14 cellular contexts compared by ENCODE assay signal in genomic region chr7:131042269-131043160, GRCh38.
DNase-seq lines count a peak whose midpoint lies in the region; ATAC-seq, FAIRE-seq and TF ChIP-seq lines count a peak whose summit lies in the region.
"Had no signal": no experiment of that assay in that cellular context is flagged by ENCODE, and none has a peak within 500 bp of the region (broad histone marks: within the 10 kb centered on the region; RNA-seq: fewer than 3 reads in every experiment).

No MANE protein-coding gene starts in this region.

- H3K27me3 ChIP-seq in HCT116 (ENCODE audit: insufficient read depth, low read length) (no peaks in the 10 kb centered on the region), HepG2 (ENCODE audit: control insufficient read depth in 1 of 2, insufficient read depth in 2 of 2, low read length in 2 of 2) (no peaks in the 10 kb centered on the region)
- H3K27me3 ChIP-seq: gastrocnemius medialis, SJCRH30, vagina had no signal

- H3K27ac ChIP-seq in HCT116 (ENCODE audit: low read depth, low read length) (peak overlapping the region; percentile 65), HepG2 (ENCODE audit: extremely low read length, insufficient read depth, low read length) (no peak overlapping the region)
- H3K27ac ChIP-seq: SJCRH30, vagina had no signal

- RAD21 ChIA-PET in HCT116 (lab: Charles Lee; ENCODE audit: low non-redundant PET in 1 of 2, low total read pairs in 2 of 2, uncharacterized antibody in 2 of 2, unreplicated experiment in 2 of 2): interaction anchor here (0.7 to 1.0 kb wide), 2 partner anchors 26 to 143 kb away, joined by 3 read pairs; no protein-coding TSS in a partner anchor

- no TSS peak for BruUV-seq in HCT116 (replicated peaks; lab: Mats Ljungman, UMichigan)
- no TSS peak for BruUV-seq in HepG2 (replicated peaks; lab: Mats Ljungman, UMichigan)

- CTCF ChIA-PET in HCT116 (lab: Charles Lee) (interaction anchor here (1.2 to 3.0 kb wide), 3 partner anchors 83 to 260 kb away, joined by 3 to 15 read pairs (median 10); no protein-coding TSS in a partner anchor), HepG2 (lab: Yijun Ruan, JAX; ENCODE audit: low intra/inter-chr PET ratio, low total read pairs) (no interaction called here)

- ATAC-seq in HCT116 (no peak), HepG2 (no peak), HG03045 (IDR thresholded peaks at IDR 0.05; ENCODE audit: unreplicated experiment) (no peak)
- ATAC-seq in activated T-helper 17 cell treated with anti-CD3 and anti-CD28 coated beads, Interleukin-2, amount 50 U/mL, for 72 hours (replicated peaks): no peak
- ATAC-seq: gastrocnemius medialis, left lobe of liver had no signal

- intact Hi-C loops in activated CD4-positive, alpha-beta T cell treated with anti-CD3 and anti-CD28 coated beads, Interleukin-2, amount 10 ng/mL, durations not matched to agents 24 days and 14 days (cut with micrococcal nuclease): loop anchor here (5.0 kb wide), 1 partner anchor 35 kb away; no protein-coding TSS in a partner anchor
- intact Hi-C loops in HCT116 (cut with micrococcal nuclease): no loop called here
- intact Hi-C loops in HepG2 (cut with micrococcal nuclease; ENCODE audit: unreplicated experiment): no loop called here

- no peaks in the 10 kb centered on the region for H3K9me2 ChIP-seq in HCT116 (ENCODE audit: insufficient read depth)

- FAIRE-seq in HepG2 (lab: Jason Lieb, UNC): no peak

- H3K36me3 ChIP-seq in HCT116 (ENCODE audit: control insufficient read depth in 1 of 2, insufficient read depth in 2 of 2, low read length in 2 of 2) (peaks cover 0 to 7% of the 10 kb centered on the region in 2 experiments; a peak in 1 of 4 replicates), HepG2 (replicated peaks in 1 of 2; ENCODE audit: control insufficient read depth in 1 of 2, insufficient read depth in 2 of 2, low read length in 2 of 2) (peaks cover under 1 to 4% of the 10 kb centered on the region in 2 experiments; a peak in 3 of 5 replicates)
- H3K36me3 ChIP-seq: SJCRH30, vagina had no signal

- H3K9me3 Mint-ChIP-seq in activated CD4-positive, alpha-beta T cell treated with anti-CD3 and anti-CD28 coated beads, Interleukin-2, amount 10 ng/mL, durations not matched to agents 24 days and 14 days: peaks cover 5% of the 10 kb centered on the region
- no peaks in the 10 kb centered on the region for H3K9me3 Mint-ChIP-seq in activated T-helper 17 cell treated with anti-CD3 and anti-CD28 coated beads, Interleukin-2, amount 50 U/mL, for 72 hours

- POLR2A ChIA-PET in HCT116 (lab: Charles Lee) (no interaction called here), HepG2 (lab: Yijun Ruan, JAX) (no interaction called here)

- peak overlapping the region; percentile 30 for H3K27ac Mint-ChIP-seq in activated CD4-positive, alpha-beta T cell treated with anti-CD3 and anti-CD28 coated beads, Interleukin-2, amount 10 ng/mL, durations not matched to agents 24 days and 14 days
- peak overlapping the region; percentile 23 for H3K27ac Mint-ChIP-seq in activated T-helper 17 cell treated with anti-CD3 and anti-CD28 coated beads, Interleukin-2, amount 50 U/mL, for 72 hours

- TF ChIP-seq EP300 in HepG2 (IDR thresholded peaks at IDR 0.05; ENCODE audit: low read depth in 2 of 2, low read length in 2 of 2) (no peak), HepG2 (CRISPR knock-in tag; IDR thresholded peaks at IDR 0.05; ENCODE audit: borderline replicate concordance) (no peak)

- H3K79me2 ChIP-seq in HCT116 (ENCODE audit: insufficient read depth, low read length): peaks cover 40% of the 10 kb centered on the region
- H3K79me2 ChIP-seq in HepG2 (ENCODE audit: insufficient read depth, low read length): peaks cover 36% of the 10 kb centered on the region

- 93% methylated on average over 7 of the region's 7 CpGs for WGBS in HepG2 (ENCODE audit: low lambda C conversion rate)

- H3K4me1 Mint-ChIP-seq in activated CD4-positive, alpha-beta T cell treated with anti-CD3 and anti-CD28 coated beads, Interleukin-2, amount 10 ng/mL, durations not matched to agents 24 days and 14 days: peaks cover 27% of the 10 kb centered on the region
- peaks cover 39% of the 10 kb centered on the region for H3K4me1 Mint-ChIP-seq in activated T-helper 17 cell treated with anti-CD3 and anti-CD28 coated beads, Interleukin-2, amount 50 U/mL, for 72 hours

- no peak for TF ChIP-seq POLR2A in HCT116 (IDR thresholded peaks at IDR 0.05; ENCODE audit: borderline replicate concordance, extremely low read depth, insufficient read depth, insufficient read length)
- TF ChIP-seq POLR2A in HepG2 (IDR thresholded peaks at IDR 0.05; ENCODE audit: insufficient read depth in 1 of 2, low read depth in 2 of 2, low read length in 2 of 2): no peak

- H3K4me3 Mint-ChIP-seq in activated CD4-positive, alpha-beta T cell treated with anti-CD3 and anti-CD28 coated beads, Interleukin-2, amount 10 ng/mL, durations not matched to agents 24 days and 14 days: no peak overlapping the region
- peak overlapping the region; percentile 2 for H3K4me3 Mint-ChIP-seq in activated T-helper 17 cell treated with anti-CD3 and anti-CD28 coated beads, Interleukin-2, amount 50 U/mL, for 72 hours

- no peak overlapping the region for H2AFZ ChIP-seq in HCT116 (ENCODE audit: low read depth, low read length, poor library complexity, severe bottlenecking)
- no peak overlapping the region for H2AFZ ChIP-seq in HepG2 (ENCODE audit: low read length)

- H3K9me3 ChIP-seq in HCT116 (ENCODE audit: control insufficient read depth in 1 of 2, insufficient read depth in 1 of 2, low read depth in 1 of 2, low read length in 2 of 2) (no peaks in the 10 kb centered on the region), HepG2 (ENCODE audit: low read length) (no peaks in the 10 kb centered on the region)
- H3K9me3 ChIP-seq: gastrocnemius medialis, vagina had no signal

- H3K9ac ChIP-seq in HCT116 (ENCODE audit: low read length): no peak overlapping the region
- H3K9ac ChIP-seq in HepG2 (ENCODE audit: insufficient read depth, low read depth, low read length): no peak overlapping the region

- no peak for TF ChIP-seq CTCF in HCT116 (IDR thresholded peaks at IDR 0.05 in 2 of 3, conservative IDR thresholded peaks at IDR 0.05 in 1 of 3; ENCODE audit: borderline replicate concordance in 1 of 3, insufficient read depth in 1 of 3, low read depth in 2 of 3, low read length in 2 of 3)
- TF ChIP-seq CTCF in HepG2 (CRISPR knock-in tag; IDR thresholded peaks at IDR 0.05): no peak

- no peak for TF ChIP-seq RAD21 in HCT116 (IDR thresholded peaks at IDR 0.05; ENCODE audit: low read depth)
- no peak for TF ChIP-seq RAD21 in HepG2 (CRISPR knock-in tag; IDR thresholded peaks at IDR 0.05)

- H3K27me3 Mint-ChIP-seq in activated CD4-positive, alpha-beta T cell treated with anti-CD3 and anti-CD28 coated beads, Interleukin-2, amount 10 ng/mL, durations not matched to agents 24 days and 14 days: no peaks in the 10 kb centered on the region
- H3K27me3 Mint-ChIP-seq in activated T-helper 17 cell treated with anti-CD3 and anti-CD28 coated beads, Interleukin-2, amount 50 U/mL, for 72 hours: no peaks in the 10 kb centered on the region

- H3K4me1 ChIP-seq in HCT116 (ENCODE audit: control insufficient read depth in 1 of 2, insufficient read depth in 2 of 2, low read length in 2 of 2) (peaks cover 51 to 58% of the 10 kb centered on the region in 2 experiments), HepG2 (ENCODE audit: insufficient read depth, low read length) (peaks cover 15% of the 10 kb centered on the region)

- in situ Hi-C loops in HepG2 (cut with HindIII; ENCODE audit: extremely low pct_ligation_motif_present, low pct_unique_long_range_greater_than_20kb): loop anchor here (10.0 kb wide), 1 partner anchor 148 kb away; no protein-coding TSS in a partner anchor

- peaks cover 20% of the 10 kb centered on the region for H3K36me3 Mint-ChIP-seq in activated CD4-positive, alpha-beta T cell treated with anti-CD3 and anti-CD28 coated beads, Interleukin-2, amount 10 ng/mL, durations not matched to agents 24 days and 14 days (ENCODE audit: low read depth)
- peaks cover 83% of the 10 kb centered on the region for H3K36me3 Mint-ChIP-seq in activated T-helper 17 cell treated with anti-CD3 and anti-CD28 coated beads, Interleukin-2, amount 50 U/mL, for 72 hours (ENCODE audit: low read depth)

- H3K4me2 ChIP-seq in HCT116 (ENCODE audit: low read length) (peak overlapping the region; percentile 5; the same call in 1 of the 2 replicates), HepG2 (ENCODE audit: low read depth, low read length) (no peak overlapping the region)

- H3K4me3 ChIP-seq in HCT116 (replicated peaks in 1 of 2; ENCODE audit: low read depth in 1 of 2, low read length in 2 of 2): no peak overlapping the region
- H3K4me3 ChIP-seq in HepG2 (replicated peaks in 1 of 3; ENCODE audit: insufficient read depth in 1 of 3, low read depth in 2 of 3, low read length in 3 of 3): no peak overlapping the region
- H3K4me3 ChIP-seq: gastrocnemius medialis, SJCRH30, vagina had no signal

- no peak for DNase-seq in activated CD4-positive, alpha-beta T cell treated with anti-CD3 and anti-CD28 coated beads, Interleukin-2, amount 10 ng/mL, durations not matched to agents 24 days and 14 days
- DNase-seq in activated CD4-positive, alpha-beta T cell treated with anti-CD3 and anti-CD28 coated beads for 48 hours: no peak
- no peak for DNase-seq in HCT116 (ENCODE audit: low read depth, low spot score)
- no peak for DNase-seq in HepG2 (ENCODE audit: low spot score)
- DNase-seq in DMS153 treated with DMSO at 0.1 percent for 48 hours (lab: John Stamatoyannopoulos, UW; ENCODE audit: unreplicated experiment): no peak
- DNase-seq in SW480 (ENCODE audit: low spot score): no peak
- DNase-seq: activated gamma-delta T cell treated with Interleukin-2 at 50 U/mL for 16 hours, gastrocnemius medialis, Karpas-422, SJCRH30 had no signal

- H4K20me1 ChIP-seq in HCT116 (ENCODE audit: insufficient read depth) (no peaks in the 10 kb centered on the region), HepG2 (ENCODE audit: insufficient read depth, low read length) (peaks cover 12% of the 10 kb centered on the region)

TF ChIP-seq in HCT116, 20 proteins besides CTCF, POLR2A, EP300 and RAD21:
- TF ChIP-seq TCF7L2 (IDR thresholded peaks at IDR 0.05; ENCODE audit: borderline replicate concordance, extremely low read depth, insufficient read depth, insufficient read length) (peak; percentile 36), EGR1 (IDR thresholded peaks at IDR 0.05; ENCODE audit: low read depth) (no peak), ZNF274 (IDR thresholded peaks at IDR 0.05; ENCODE audit: low read depth, low read length) (no peak), SP1 (IDR thresholded peaks at IDR 0.05; ENCODE audit: low read depth) (0 out of 2 replicates have a peak, but pooled peaks have one; percentile 17), ZFX (IDR thresholded peaks at IDR 0.05) (no peak)

TF ChIP-seq in HepG2, 621 proteins besides CTCF, POLR2A, EP300 and RAD21 (continues in another document):
- TF ChIP-seq DPF2 (CRISPR knock-in tag; IDR thresholded peaks at IDR 0.05; ENCODE audit: borderline replicate concordance, low read depth): no peak
- TF ChIP-seq TEF (CRISPR knock-in tag; IDR thresholded peaks at IDR 0.05): no peak
